10 cellular contexts compared by ENCODE assay signal in the genomic region with DNA sequence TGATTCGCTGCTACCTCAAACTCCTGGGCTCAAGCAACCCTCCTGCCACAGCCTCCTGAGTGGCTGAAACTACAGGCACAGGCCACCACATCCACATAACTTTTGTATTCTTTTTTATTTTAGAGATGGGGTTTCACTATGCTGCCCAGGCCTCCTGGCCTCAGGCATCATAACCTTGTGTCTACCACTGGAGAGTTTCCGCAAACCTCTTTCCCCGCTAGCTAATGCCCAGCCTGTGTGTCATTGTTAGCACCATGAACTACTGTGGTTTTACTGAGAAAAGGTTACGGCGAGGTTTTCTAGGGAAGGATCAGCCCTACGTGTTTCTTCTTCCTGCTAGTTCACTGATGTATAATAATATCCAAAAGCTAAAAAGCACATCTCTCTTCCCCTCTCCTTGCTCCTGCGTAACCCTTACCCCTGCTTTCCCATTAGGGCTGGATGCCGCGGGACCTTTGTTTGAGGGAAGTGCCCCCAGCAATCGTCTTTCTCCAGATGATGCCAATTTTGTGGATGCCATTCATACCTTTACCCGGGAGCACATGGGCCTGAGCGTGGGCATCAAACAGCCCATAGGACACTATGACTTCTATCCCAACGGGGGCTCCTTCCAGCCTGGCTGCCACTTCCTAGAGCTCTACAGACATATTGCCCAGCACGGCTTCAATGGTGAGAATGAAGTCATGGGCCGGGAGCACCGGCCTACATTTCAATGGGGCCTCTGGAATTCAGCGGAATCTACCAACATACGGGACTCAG.
DNase-seq lines count a peak whose midpoint lies in the region; ATAC-seq and FAIRE-seq lines count a peak whose summit lies in the region.
"Had no signal": no experiment of that assay in that cellular context is flagged by ENCODE, and none has a peak within 500 bp of the region (broad histone marks: within the 10 kb centered on the region; RNA-seq: fewer than 3 reads in every experiment).

No MANE protein-coding gene starts in this region.

- H3K4me1 ChIP-seq in right cardiac atrium (ENCODE audit: control insufficient read depth, insufficient read depth, low read length): peaks cover 7% of the 10 kb centered on the region

- H3K9me3 ChIP-seq in right cardiac atrium (ENCODE audit: control insufficient read depth, low read length): no peaks in the 10 kb centered on the region

- no peak overlapping the region for H3K4me3 ChIP-seq in right cardiac atrium (ENCODE audit: low read length)

- ATAC-seq in Right ventricle myocardium inferior: no peak
- ATAC-seq in right cardiac atrium: no peak

- FAIRE-seq in frontal cortex (lab: Jason Lieb, UNC): no peak

- 89% methylated on average over 18 of the region's 18 CpGs for WGBS in right cardiac atrium

- peak overlapping the region; percentile 21 for H3K27ac ChIP-seq in right cardiac atrium (ENCODE audit: low read length)

- intact Hi-C loops in cardiac septum (cut with DNase I) (loop anchor here (2.0 to 5.0 kb wide), 2 partner anchors 23 to 103 kb away; no protein-coding TSS in a partner anchor), Right ventricle myocardium inferior (cut with DNase I) (loop anchor here (1.0 to 10.0 kb wide), 4 partner anchors 17 to 318 kb away; partner anchors contain the start of gene ADAM10), right cardiac atrium (cut with DNase I) (no loop called here)

- DNase-seq in cardiac septum (ENCODE audit: low spot score) (peak; percentile 39), Right ventricle myocardium inferior (ENCODE audit: missing footprints) (no peak), right cardiac atrium (peak in 1 of 3 donors; percentile 29), GM19240 (ENCODE audit: insufficient read length, low spot score) (no peak), frontal cortex (ENCODE audit: low spot score in 2 of 2) (no peak), epidermal melanocyte (ENCODE audit: insufficient read length, low spot score) (no peak)
- peak; percentile 22 to 36 for DNase-seq in activated CD4-positive, alpha-beta T cell treated with anti-CD3 and anti-CD28 coated beads, Interleukin-2, amount 50 U/mL, for 48 hours
- DNase-seq: NCI-H2227 treated with DMSO at 0.1 percent for 48 hours had no signal

- H3K27ac Mint-ChIP-seq in stimulated activated naive CD8-positive, alpha-beta T cell treated with anti-CD3 and anti-CD28 coated beads, Interleukin-15, Interleukin-2, amounts not matched to agents 100 ng/mL and 50 ng/mL, for 24 hours: peak overlapping the region; percentile 89
- H3K27ac Mint-ChIP-seq: B cell had no signal

- H3K36me3 Mint-ChIP-seq in stimulated activated naive CD8-positive, alpha-beta T cell treated with anti-CD3 and anti-CD28 coated beads, Interleukin-15, Interleukin-2, amounts not matched to agents 100 ng/mL and 50 ng/mL, for 24 hours (ENCODE audit: low read depth): peaks cover 5% of the 10 kb centered on the region

- no peaks in the 10 kb centered on the region for H3K27me3 ChIP-seq in right cardiac atrium (ENCODE audit: control insufficient read depth, insufficient read depth)

- H3K4me1 Mint-ChIP-seq in stimulated activated naive CD8-positive, alpha-beta T cell treated with anti-CD3 and anti-CD28 coated beads, Interleukin-15, Interleukin-2, amounts not matched to agents 100 ng/mL and 50 ng/mL, for 24 hours (ENCODE audit: low read depth): peaks cover 30% of the 10 kb centered on the region
- H3K4me1 Mint-ChIP-seq: B cell had no signal

- no peaks in the 10 kb centered on the region for H3K27me3 Mint-ChIP-seq in stimulated activated naive CD8-positive, alpha-beta T cell treated with anti-CD3 and anti-CD28 coated beads, Interleukin-15, Interleukin-2, amounts not matched to agents 100 ng/mL and 50 ng/mL, for 24 hours

- no peaks in the 10 kb centered on the region for H3K9me3 Mint-ChIP-seq in stimulated activated naive CD8-positive, alpha-beta T cell treated with anti-CD3 and anti-CD28 coated beads, Interleukin-15, Interleukin-2, amounts not matched to agents 100 ng/mL and 50 ng/mL, for 24 hours

- no peak overlapping the region for H3K4me3 Mint-ChIP-seq in stimulated activated naive CD8-positive, alpha-beta T cell treated with anti-CD3 and anti-CD28 coated beads, Interleukin-15, Interleukin-2, amounts not matched to agents 100 ng/mL and 50 ng/mL, for 24 hours
- H3K4me3 Mint-ChIP-seq: B cell had no signal

Comparison
In these comparisons a context has a peak if more than half of its experiments do, and no peak if none do; other contexts are left out.
1. DNase-seq: peak in cardiac septum (single experiment) and activated CD4-positive, alpha-beta T cell treated with anti-CD3 and anti-CD28 coated beads, Interleukin-2, amount 50 U/mL, for 48 hours (2 of 2); none in Right ventricle myocardium inferior (single experiment), GM19240 (single experiment), frontal cortex (0 of 2) and epidermal melanocyte (single experiment).
2. intact Hi-C loops: an anchor here in cardiac septum (2.0 to 5.0 kb wide) and Right ventricle myocardium inferior (1.0 to 10.0 kb wide); none called in right cardiac atrium.